1 cellular context compared by ENCODE assay signal in genomic region chr19:19362075-19362474, GRCh38.
TF ChIP-seq lines count a peak whose summit lies in the region.

No MANE protein-coding gene starts in this region.

TF ChIP-seq in HepG2, 621 proteins besides CTCF, POLR2A, EP300 and RAD21:
- TF ChIP-seq ZNF549 (CRISPR knock-in tag; IDR thresholded peaks at IDR 0.05) = no peak
- TF ChIP-seq ZNF768 (CRISPR knock-in tag; IDR thresholded peaks at IDR 0.05) = 0 out of 2 replicates have a peak, but pooled peaks have one; percentile 31
- 0 out of 2 replicates have a peak, but pooled peaks have one; percentile 44 for TF ChIP-seq RXRA (CRISPR knock-in tag; IDR thresholded peaks at IDR 0.05)
- TF ChIP-seq ZNF709 (CRISPR knock-in tag; IDR thresholded peaks at IDR 0.05) = no peak
- no peak for TF ChIP-seq ZNF432 (CRISPR knock-in tag; IDR thresholded peaks at IDR 0.05; ENCODE audit: borderline replicate concordance)
- TF ChIP-seq ZNF543 (CRISPR knock-in tag; IDR thresholded peaks at IDR 0.05) = no peak
- no peak for TF ChIP-seq ZNF20 (CRISPR knock-in tag; IDR thresholded peaks at IDR 0.05)
- TF ChIP-seq PHF21A (CRISPR knock-in tag; IDR thresholded peaks at IDR 0.05) = no peak
- no peak for TF ChIP-seq ZBED4 (CRISPR knock-in tag; IDR thresholded peaks at IDR 0.05; ENCODE audit: borderline replicate concordance)
- TF ChIP-seq ZNF782 (CRISPR knock-in tag; IDR thresholded peaks at IDR 0.05; ENCODE audit: borderline replicate concordance) = no peak
- TF ChIP-seq ZNF512B (CRISPR knock-in tag; IDR thresholded peaks at IDR 0.05; ENCODE audit: borderline replicate concordance) = no peak
- no peak for TF ChIP-seq ZNF207 (IDR thresholded peaks at IDR 0.05; ENCODE audit: borderline replicate concordance)
- TF ChIP-seq ZNF891 (CRISPR knock-in tag; IDR thresholded peaks at IDR 0.05) = 0 out of 2 replicates have a peak, but pooled peaks have one; percentile 21
- no peak for TF ChIP-seq RFX3 (CRISPR knock-in tag; IDR thresholded peaks at IDR 0.05)
- TF ChIP-seq TEAD3 (CRISPR knock-in tag; optimal IDR thresholded peaks at IDR 0.05; ENCODE audit: borderline replicate concordance) = no peak
- no peak for TF ChIP-seq NFATC3 (CRISPR knock-in tag; IDR thresholded peaks at IDR 0.05)
- TF ChIP-seq SNAPC4 (CRISPR knock-in tag; IDR thresholded peaks at IDR 0.05) = no peak
- no peak for TF ChIP-seq ZNF484 (CRISPR knock-in tag; IDR thresholded peaks at IDR 0.05; ENCODE audit: borderline replicate concordance, low read depth)
- TF ChIP-seq ZBTB39 (CRISPR knock-in tag; IDR thresholded peaks at IDR 0.05) = no peak
- TF ChIP-seq ZNF121 (CRISPR knock-in tag; IDR thresholded peaks at IDR 0.05) = no peak
- TF ChIP-seq ELK4 (CRISPR knock-in tag; IDR thresholded peaks at IDR 0.05; ENCODE audit: borderline replicate concordance) = no peak
- TF ChIP-seq PRMT3 (CRISPR knock-in tag; IDR thresholded peaks at IDR 0.05; ENCODE audit: borderline replicate concordance, low read depth) = no peak
- no peak for TF ChIP-seq ZNF33B (CRISPR knock-in tag; IDR thresholded peaks at IDR 0.05)
- TF ChIP-seq GLI4 (CRISPR knock-in tag; IDR thresholded peaks at IDR 0.05; ENCODE audit: borderline replicate concordance) = no peak
- peak; percentile 80 for TF ChIP-seq ZNF18 (CRISPR knock-in tag; IDR thresholded peaks at IDR 0.05; ENCODE audit: insufficient replicate concordance)
- no peak for TF ChIP-seq ZNF850 (CRISPR knock-in tag; conservative IDR thresholded peaks at IDR 0.05)
- no peak for TF ChIP-seq ZNF577 (CRISPR knock-in tag; IDR thresholded peaks at IDR 0.05; ENCODE audit: borderline replicate concordance, low read depth)
TF ChIP-seq in HepG2: peak in this region for 4.
